8 cellular contexts compared by ENCODE assay signal in the genomic region with DNA sequence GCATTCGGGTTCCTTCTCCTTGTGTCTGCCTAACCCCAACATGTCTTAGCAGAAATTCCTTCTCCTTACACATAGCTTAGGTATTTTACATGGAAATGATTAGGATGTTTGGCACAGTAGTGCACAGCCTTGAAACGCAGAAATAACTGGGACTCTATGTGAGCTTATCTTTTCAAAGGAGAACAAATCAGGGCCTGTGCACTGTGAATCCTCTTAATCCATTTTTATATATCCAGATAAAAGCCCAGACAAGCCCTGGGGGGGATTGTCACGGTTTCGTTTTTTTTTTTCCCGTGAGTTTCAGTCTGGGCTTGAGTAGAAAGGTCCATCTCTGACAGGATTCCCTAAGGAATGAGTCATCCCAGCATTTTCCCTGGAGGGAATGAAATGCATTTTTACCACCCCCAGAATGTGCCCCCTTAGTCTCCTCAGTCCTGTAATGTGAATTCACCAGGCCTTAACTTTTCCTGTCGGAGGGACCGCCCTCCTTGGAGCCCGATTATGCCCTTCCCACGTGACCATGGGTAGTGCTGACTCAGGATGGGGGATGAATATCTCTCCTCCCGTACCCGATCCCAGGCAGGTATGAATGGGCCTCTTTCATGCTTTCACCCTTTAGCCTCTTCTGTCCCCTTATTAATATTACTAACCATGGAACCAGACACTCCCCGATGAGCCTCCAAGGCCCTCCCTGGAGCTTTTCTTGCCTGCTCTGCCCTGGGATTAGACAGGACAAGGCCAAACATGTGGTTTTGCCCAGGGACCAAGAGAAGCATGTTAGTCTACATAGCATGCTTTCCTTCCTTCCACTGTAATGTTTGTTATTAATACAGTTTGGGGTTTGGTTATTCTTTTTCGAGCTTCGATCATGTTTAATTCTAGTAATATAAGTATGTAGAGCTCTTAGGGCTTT. TPM values are rescaled to one million over a fixed set of nuclear protein-coding genes. Genes with fewer than 3 reads are reported as not detected.
DNase-seq lines count a peak whose midpoint lies in the region; ATAC-seq and TF ChIP-seq lines count a peak whose summit lies in the region.

No MANE protein-coding gene starts in this region.

- TF ChIP-seq CTCF in MCF 10A (IDR thresholded peaks at IDR 0.05; ENCODE audit: unreplicated experiment) (no peak), kidney epithelial cell (IDR thresholded peaks at IDR 0.05; ENCODE audit: insufficient read depth, low read length, poor library complexity, severe bottlenecking) (no peak)

- intact Hi-C loops in MCF 10A (cut with micrococcal nuclease) = loop anchor here (1.0 to 5.0 kb wide), 3 partner anchors 16 to 108 kb away; no protein-coding TSS in a partner anchor

- CTCF ChIA-PET in MCF 10A (lab: Yijun Ruan, JAX) = interaction anchor here (0.6 to 12.4 kb wide), 39 partner anchors 14 to 891 kb away, joined by 3 to 258 read pairs (median 5); partner anchors contain the start of genes CFAP61 and CRNKL1

- H3K4me1 Mint-ChIP-seq in MCF 10A (ENCODE audit: insufficient read depth, unreplicated experiment) = peaks cover 35% of the 10 kb centered on the region

- DNase-seq in HPDE6-E6E7 (ENCODE audit: extremely low spot score) = peak; percentile 91
- peak; percentile 87 for DNase-seq in MCF 10A (ENCODE audit: unreplicated experiment)
- DNase-seq in kidney epithelial cell (ENCODE audit: low read depth) = peak; percentile 72
- DNase-seq in OCI-M1 (lab: John Stamatoyannopoulos, UW) = no peak
- DNase-seq in NCI-H2196 (lab: John Stamatoyannopoulos, UW; ENCODE audit: unreplicated experiment) = no peak
- DNase-seq in activated T-cell treated with anti-CD3 and anti-CD28 coated beads, Interleukin-2, amount 50 U/mL, for 48 hours = no peak

- POLR2A ChIA-PET in MCF 10A (lab: Yijun Ruan, JAX) = interaction anchor here (0.6 to 11.2 kb wide), 44 partner anchors 10 to 307 kb away, joined by 3 to 525 read pairs (median 4); partner anchors contain the start of genes NAA20 and RIN2

- peaks cover 68% of the 10 kb centered on the region for H3K36me3 Mint-ChIP-seq in MCF 10A (ENCODE audit: insufficient read depth, unreplicated experiment)

- ATAC-seq in HG02610 (IDR thresholded peaks at IDR 0.05; ENCODE audit: unreplicated experiment) = no peak

- no TSS peak for BruUV-seq in MCF 10A (replicated peaks; lab: Mats Ljungman, UMichigan)

- H3K27ac Mint-ChIP-seq in MCF 10A (ENCODE audit: low read depth, unreplicated experiment) = peak overlapping the region; percentile 86

- no peaks in the 10 kb centered on the region for H3K27me3 ChIP-seq in kidney epithelial cell (ENCODE audit: control insufficient read depth, insufficient read depth, low read length)

- no peaks in the 10 kb centered on the region for H3K9me3 Mint-ChIP-seq in MCF 10A (ENCODE audit: unreplicated experiment)

- H3K36me3 ChIP-seq in kidney epithelial cell (ENCODE audit: control insufficient read depth, insufficient read depth, low read length) = no peaks in the 10 kb centered on the region

- no peak overlapping the region for H3K4me3 ChIP-seq in kidney epithelial cell (ENCODE audit: low read depth, low read length)

- peak overlapping the region; percentile 61 for H3K27ac ChIP-seq in temporal lobe (ENCODE audit: low read depth, low read length)

- peak overlapping the region; percentile 59 for H3K4me3 Mint-ChIP-seq in MCF 10A (ENCODE audit: unreplicated experiment)

- no peaks in the 10 kb centered on the region for H3K27me3 Mint-ChIP-seq in MCF 10A (ENCODE audit: insufficient read depth, unreplicated experiment)

RNA-seq across cellular contexts. Expression of gene NAA20, which starts 23.9 kb away (rescaled TPM):
- total RNA-seq in MCF 10A (2022) = 109 and 126 TPM in 2 replicates
- 53.6 and 54.9 TPM in 2 replicates for total RNA-seq in kidney epithelial cell
- 26.6 TPM for total RNA-seq in temporal lobe

RNA-seq across cellular contexts. Expression of gene CRNKL1, which starts 59.0 kb away (rescaled TPM):
- 19.4 and 20.1 TPM in 2 replicates for total RNA-seq in MCF 10A (2022)
- total RNA-seq in kidney epithelial cell = 18.3 and 22.4 TPM in 2 replicates
- 53.6 TPM for total RNA-seq in temporal lobe

RNA-seq across cellular contexts. Expression of gene CFAP61, which starts 59.1 kb away (rescaled TPM):
- total RNA-seq in MCF 10A (2022) (1.4 and 1.5 TPM in 2 replicates), kidney epithelial cell (0.14 TPM in 1 of 2 replicates, not detected in the other), temporal lobe (2.5 TPM)

Comparison
In these comparisons a context has a peak if more than half of its experiments do, and no peak if none do; other contexts are left out.
1. DNase-seq: peak in HPDE6-E6E7 (single experiment), MCF 10A (single experiment) and kidney epithelial cell (single experiment); none in OCI-M1 (single experiment), NCI-H2196 (single experiment) and activated T-cell treated with anti-CD3 and anti-CD28 coated beads, Interleukin-2, amount 50 U/mL, for 48 hours (0 of 2).